ENCODE assay signal across 12 cellular contexts in the genomic region with DNA sequence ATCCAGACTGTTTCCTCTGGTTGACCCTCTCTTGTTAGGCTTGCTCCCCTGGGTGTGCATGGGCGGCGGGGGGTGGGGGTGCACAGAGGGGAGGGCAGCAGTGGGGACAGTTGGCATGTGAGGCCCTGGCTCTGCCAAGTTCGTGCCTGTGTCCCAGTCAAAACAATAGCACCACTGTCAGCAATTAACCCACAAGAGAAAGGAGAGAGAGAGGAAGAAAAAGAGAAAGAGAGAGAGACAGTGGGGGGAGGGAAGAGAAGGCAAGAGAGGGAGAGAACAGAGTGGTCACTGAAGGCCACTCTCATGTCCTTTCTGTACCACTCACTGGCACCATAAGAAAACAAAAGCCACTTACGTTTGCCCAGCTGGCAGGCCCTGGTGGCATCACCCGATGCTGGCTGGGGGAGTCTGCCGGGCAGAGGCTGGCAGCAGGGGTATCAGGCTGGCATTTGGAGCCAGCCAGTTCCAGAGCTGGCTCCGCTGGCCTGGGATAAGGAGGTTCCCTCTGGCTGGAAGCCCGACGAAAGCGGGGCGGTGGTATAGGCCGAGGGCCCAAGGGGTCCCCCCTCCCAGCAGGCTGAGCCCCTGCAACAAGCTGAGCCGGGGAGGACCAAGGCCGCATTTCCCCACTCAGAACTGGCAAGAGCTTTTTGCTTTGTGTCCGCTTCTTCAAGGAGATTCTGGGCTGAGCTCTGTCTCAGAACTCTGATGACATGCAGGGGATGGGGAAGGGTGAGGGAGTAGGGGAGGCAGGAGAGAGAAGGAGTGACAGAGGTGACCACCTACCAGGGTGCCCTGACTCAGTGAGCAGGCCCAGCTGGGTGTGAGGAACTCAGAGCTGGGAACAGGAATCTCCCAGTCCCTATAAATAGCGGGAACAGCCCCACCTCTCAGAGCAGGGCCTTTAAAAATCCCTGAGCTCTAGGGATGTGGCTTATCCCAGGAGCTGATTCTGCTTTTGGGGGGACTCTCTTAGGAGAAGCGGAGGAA. TPM values are rescaled to one million over a fixed set of nuclear protein-coding genes. Genes with fewer than 3 reads are reported as not detected.
A peak's percentile ranks its signal among the peaks of the same experiment; 100 is the strongest.
DNase-seq lines count a peak whose midpoint lies in the region; ATAC-seq and TF ChIP-seq lines count a peak whose summit lies in the region.
"Had no signal": no experiment of that assay in that cellular context is flagged by ENCODE, and none has a peak within 500 bp of the region (broad histone marks: within the 10 kb centered on the region; RNA-seq: fewer than 3 reads in every experiment).

No MANE protein-coding gene starts in this region.

- peak; percentile 65 for ATAC-seq in Right ventricle myocardium inferior
- no peak for ATAC-seq in HG03442 (IDR thresholded peaks at IDR 0.05; ENCODE audit: unreplicated experiment)
- no peak for ATAC-seq in GM21515 (IDR thresholded peaks at IDR 0.05; ENCODE audit: unreplicated experiment)
- ATAC-seq: left lobe of liver, PC-3 had no signal

- TF ChIP-seq POLR2A in vagina (IDR thresholded peaks at IDR 0.05), result no peak

- TF ChIP-seq CTCF in dorsolateral prefrontal cortex (IDR thresholded peaks at IDR 0.05 in 54 of 56, conservative IDR thresholded peaks at IDR 0.05 in 2 of 56; ENCODE audit: low read depth in 1 of 56, partially characterized antibody in 56 of 56) (peak in 4 of 56 donors; percentile 11 to 15 (median 12)), vagina (IDR thresholded peaks at IDR 0.05) (no peak)

- H3K9me3 ChIP-seq in muscle layer of duodenum (ENCODE audit: control insufficient read depth in 1 of 2, low read length in 2 of 2) (no peaks in the 10 kb centered on the region), vagina (no peaks in the 10 kb centered on the region)

- H3K4me1 ChIP-seq in muscle layer of duodenum (ENCODE audit: control insufficient read depth in 1 of 2, insufficient read depth in 2 of 2, low read length in 2 of 2) (peaks cover 13 to 32% of the 10 kb centered on the region in 2 donors), vagina (peaks cover 38% of the 10 kb centered on the region)

- intact Hi-C loops in Right ventricle myocardium inferior (cut with DNase I), result loop anchor here (2.0 kb wide), 3 partner anchors 14 to 26 kb away; no protein-coding TSS in a partner anchor
- intact Hi-C loops in cardiac septum (cut with DNase I), result loop anchor here (1.0 to 2.0 kb wide), 2 partner anchors 16 to 28 kb away; partner anchors contain the start of gene PIK3C2B
- intact Hi-C loops in dorsolateral prefrontal cortex (cut with DNase I), result loop anchor here (1.0 kb wide), 2 partner anchors 11 to 28 kb away; partner anchors contain the start of gene PIK3C2B (in 2 of the 2)
- intact Hi-C loops in vagina (cut with DNase I), result no loop called here

- H3K27ac ChIP-seq in dorsolateral prefrontal cortex (peak overlapping the region; percentile 85 to 100 (median 98)), muscle layer of duodenum (ENCODE audit: low read length) (peak overlapping the region; percentile 54), vagina (peak overlapping the region; percentile 49)

- DNase-seq in Right ventricle myocardium inferior (ENCODE audit: missing footprints) (no peak), cardiac septum (ENCODE audit: low spot score) (no peak), dorsolateral prefrontal cortex (peak in 9 of 10 donors; percentile 66 to 89 (median 86)), vagina (ENCODE audit: extremely low spot score in 2 of 2) (peak in 1 of 2 donors; percentile 79)
- DNase-seq in activated CD8-positive, alpha-beta memory T cell treated with anti-CD3 and anti-CD28 coated beads, Interleukin-2, amount 50 U/mL, for 48 hours, result no peak
- DNase-seq: AML-193, endodermal cell, PC-3 had no signal

- H3K36me3 ChIP-seq in muscle layer of duodenum (ENCODE audit: control insufficient read depth in 1 of 2, insufficient read depth in 2 of 2, low read length in 2 of 2) (peaks cover 17 to 34% of the 10 kb centered on the region in 2 donors), vagina (peaks cover 0 to 4% of the 10 kb centered on the region in 2 donors)

- H3K27me3 ChIP-seq in dorsolateral prefrontal cortex, result no peaks in the 10 kb centered on the region
- no peaks in the 10 kb centered on the region for H3K27me3 ChIP-seq in muscle layer of duodenum (ENCODE audit: low read depth, low read length)
- H3K27me3 ChIP-seq in vagina, result no peaks in the 10 kb centered on the region

- H3K4me3 ChIP-seq in dorsolateral prefrontal cortex (peak overlapping the region in 15 of 59 donors; percentile 2 to 36 (median 17)), muscle layer of duodenum (ENCODE audit: low read depth in 1 of 2, low read length in 2 of 2) (no peak overlapping the region), vagina (no peak overlapping the region)

RNA-seq across cellular contexts. Expression of gene PIK3C2B, which starts 27.9 kb away (rescaled TPM):
- total RNA-seq in Right ventricle myocardium inferior (22.7 TPM), cardiac septum (28.8 TPM), dorsolateral prefrontal cortex (100 to 1,000 TPM in 8 of 120 experiments, 10 to 100 TPM in 112; 38.4 to 188 (median 62.6) TPM), vagina (52.1 TPM)

RNA-seq across cellular contexts. Expression of gene MDM4, which starts 49.5 kb away (rescaled TPM):
- 28.6 TPM for total RNA-seq in Right ventricle myocardium inferior
- total RNA-seq in cardiac septum, result 59.2 TPM
- total RNA-seq in dorsolateral prefrontal cortex, result 100 to 1,000 TPM in 47 of 120 experiments, 10 to 100 TPM in 73; 56.3 to 151 (median 97.1) TPM
- 90.1 TPM for total RNA-seq in vagina

RNA-seq across cellular contexts. Expression of gene PPP1R15B, which starts 55.1 kb away (rescaled TPM):
- total RNA-seq in Right ventricle myocardium inferior (21.0 TPM), cardiac septum (21.2 TPM), dorsolateral prefrontal cortex (10 to 100 TPM; 26.2 to 55.9 (median 35.6) TPM), vagina (42.0 TPM)

Comparison
In these comparisons a context has a peak if more than half of its experiments do, and no peak if none do; other contexts are left out.
1. DNase-seq: peak in dorsolateral prefrontal cortex (9 of 10); none in Right ventricle myocardium inferior (single experiment), cardiac septum (single experiment) and activated CD8-positive, alpha-beta memory T cell treated with anti-CD3 and anti-CD28 coated beads, Interleukin-2, amount 50 U/mL, for 48 hours (single experiment).
2. Peak in every context shown above with its lines, with median percentiles within 50 percentile points of each other: H3K27ac ChIP-seq.